9 cellular contexts compared by ENCODE assay signal in genomic region chr6:135537782-135538301, GRCh38. TPM values are rescaled to one million over a fixed set of nuclear protein-coding genes. Genes with fewer than 3 reads are reported as not detected.
A peak's percentile ranks its signal among the peaks of the same experiment; 100 is the strongest.
DNase-seq lines count a peak whose midpoint lies in the region; ATAC-seq, FAIRE-seq and TF ChIP-seq lines count a peak whose summit lies in the region.
"Had no signal": no experiment of that assay in that cellular context is flagged by ENCODE, and none has a peak within 500 bp of the region (broad histone marks: within the 10 kb centered on the region; RNA-seq: fewer than 3 reads in every experiment).

No MANE protein-coding gene starts in this region.

- no peak for ATAC-seq in HepG2
- ATAC-seq in HG03135 (IDR thresholded peaks at IDR 0.05; ENCODE audit: unreplicated experiment), result no peak

- no peaks in the 10 kb centered on the region for H3K27me3 ChIP-seq in SK-N-SH (ENCODE audit: insufficient read depth)
- no peaks in the 10 kb centered on the region for H3K27me3 ChIP-seq in HepG2 (ENCODE audit: control insufficient read depth in 1 of 2, insufficient read depth in 2 of 2, low read length in 2 of 2)
- H3K27me3 ChIP-seq in tibial artery, result no peaks in the 10 kb centered on the region
- H3K27me3 ChIP-seq: colonic mucosa had no signal

- no peak overlapping the region for H3K9ac ChIP-seq in SK-N-SH
- H3K9ac ChIP-seq in HepG2 (ENCODE audit: insufficient read depth, low read depth, low read length), result no peak overlapping the region

- TF ChIP-seq CTCF in SK-N-SH (IDR thresholded peaks at IDR 0.05) (no peak), HepG2 (CRISPR knock-in tag; IDR thresholded peaks at IDR 0.05) (no peak), tibial artery (IDR thresholded peaks at IDR 0.05) (no peak)

- H3K36me3 ChIP-seq in SK-N-SH (replicated peaks in 1 of 2; ENCODE audit: control insufficient read depth in 1 of 2, insufficient read depth in 2 of 2, low read length in 1 of 2) (no peaks in the 10 kb centered on the region), HepG2 (replicated peaks in 1 of 2; ENCODE audit: control insufficient read depth in 1 of 2, insufficient read depth in 2 of 2, low read length in 2 of 2) (no peaks in the 10 kb centered on the region), tibial artery (no peaks in the 10 kb centered on the region)
- H3K36me3 ChIP-seq: colonic mucosa had no signal

- TF ChIP-seq POLR2A in HepG2 (IDR thresholded peaks at IDR 0.05; ENCODE audit: insufficient read depth in 1 of 2, low read depth in 2 of 2, low read length in 2 of 2), result no peak

- BruUV-seq in HepG2 (replicated peaks; lab: Mats Ljungman, UMichigan), result no TSS peak

- TF ChIP-seq RAD21 in SK-N-SH (IDR thresholded peaks at IDR 0.05; ENCODE audit: low read length) (no peak), HepG2 (CRISPR knock-in tag; IDR thresholded peaks at IDR 0.05) (no peak)

- H3K9me3 ChIP-seq in SK-N-SH (no peaks in the 10 kb centered on the region), HepG2 (ENCODE audit: low read length) (no peaks in the 10 kb centered on the region), tibial artery (no peaks in the 10 kb centered on the region)
- H3K9me3 ChIP-seq: colonic mucosa had no signal

- H3K79me2 ChIP-seq in SK-N-SH (ENCODE audit: insufficient read depth) (no peaks in the 10 kb centered on the region), HepG2 (ENCODE audit: insufficient read depth, low read length) (no peaks in the 10 kb centered on the region)

- WGBS in SK-N-SH (ENCODE audit: low lambda C conversion rate), result 5% methylated on average over 2 of the region's 2 CpGs
- WGBS in HepG2 (ENCODE audit: low lambda C conversion rate), result 0% methylated on average over 2 of the region's 2 CpGs

- no peak overlapping the region for H3K4me3 ChIP-seq in SK-N-SH (ENCODE audit: low read depth in 2 of 2, low read length in 1 of 2)
- H3K4me3 ChIP-seq in skeletal muscle cell (ENCODE audit: low read depth, low read length), result no peak overlapping the region
- H3K4me3 ChIP-seq in HepG2 (replicated peaks in 1 of 3; ENCODE audit: insufficient read depth in 1 of 3, low read depth in 2 of 3, low read length in 3 of 3), result no peak overlapping the region
- H3K4me3 ChIP-seq in tibial artery, result no peak overlapping the region
- H3K4me3 ChIP-seq: colonic mucosa had no signal

- no peak for FAIRE-seq in HepG2 (lab: Jason Lieb, UNC)

- POLR2A ChIA-PET in SK-N-SH (lab: Yijun Ruan, JAX), result no interaction called here
- POLR2A ChIA-PET in HepG2 (lab: Yijun Ruan, JAX), result no interaction called here

- H3K4me1 ChIP-seq in SK-N-SH (ENCODE audit: control insufficient read depth in 1 of 2, insufficient read depth in 2 of 2, low read depth in 1 of 2, low read length in 1 of 2) (peaks cover 0 to 5% of the 10 kb centered on the region in 2 experiments; a peak in 2 of 4 replicates), HepG2 (ENCODE audit: insufficient read depth, low read length) (no peaks in the 10 kb centered on the region), tibial artery (peaks cover 0 to 10% (median 3%) of the 10 kb centered on the region in 4 donors)
- H3K4me1 ChIP-seq: colonic mucosa had no signal

- H4K20me1 ChIP-seq in SK-N-SH (ENCODE audit: insufficient read depth) (no peaks in the 10 kb centered on the region), HepG2 (ENCODE audit: insufficient read depth, low read length) (no peaks in the 10 kb centered on the region)

- H2AFZ ChIP-seq in SK-N-SH (ENCODE audit: low read depth) (no peak overlapping the region), HepG2 (ENCODE audit: low read length) (no peak overlapping the region)

- intact Hi-C loops in HepG2 (cut with micrococcal nuclease; ENCODE audit: unreplicated experiment), result loop anchor here (2.0 kb wide), 1 partner anchor 779 kb away; no protein-coding TSS in a partner anchor
- intact Hi-C loops in tibial artery (cut with DNase I; ENCODE audit: low total_unique reads), result loop anchor here (10.0 kb wide), 1 partner anchor 687 kb away; no protein-coding TSS in a partner anchor

- H3K27ac ChIP-seq in SK-N-SH (ENCODE audit: low read depth in 2 of 2, low read length in 1 of 2), result peak overlapping the region in 1 of 2 experiments; percentile 50; a peak in 2 of 4 replicates
- H3K27ac ChIP-seq in HepG2 (ENCODE audit: extremely low read length, insufficient read depth, low read length), result no peak overlapping the region
- H3K27ac ChIP-seq in tibial artery, result no peak overlapping the region
- H3K27ac ChIP-seq: colonic mucosa had no signal

- in situ Hi-C loops in HepG2 (cut with HindIII; ENCODE audit: extremely low pct_ligation_motif_present, low pct_unique_long_range_greater_than_20kb), result loop anchor here (5.0 to 25.0 kb wide), 4 partner anchors 217 to 774 kb away; no protein-coding TSS in a partner anchor

- H3F3A ChIP-seq in SK-N-SH (replicated peaks; ENCODE audit: insufficient read depth), result peaks cover 21% of the 10 kb centered on the region

- peak; percentile 85 for DNase-seq in EL
- no peak for DNase-seq in SK-N-SH
- DNase-seq in dermis microvascular lymphatic vessel endothelial cell (ENCODE audit: low read depth in 2 of 2), result peak; percentile 36 to 55
- DNase-seq in skeletal muscle cell (ENCODE audit: low read depth), result peak; percentile 58
- DNase-seq in HepG2 (ENCODE audit: low spot score), result no peak
- no peak for DNase-seq in NCI-H1048 (lab: John Stamatoyannopoulos, UW)
- no peak for DNase-seq in tibial artery
- DNase-seq: colonic mucosa had no signal

- TF ChIP-seq EP300 in SK-N-SH (IDR thresholded peaks at IDR 0.05; ENCODE audit: borderline replicate concordance in 1 of 2, low read depth in 1 of 2, low read length in 1 of 2), result peak in 1 of 2 experiments; percentile 38; a peak in 1 of 4 replicates
- no peak for TF ChIP-seq EP300 in HepG2 (IDR thresholded peaks at IDR 0.05; ENCODE audit: low read depth in 2 of 2, low read length in 2 of 2)
- TF ChIP-seq EP300 in HepG2 (CRISPR knock-in tag; IDR thresholded peaks at IDR 0.05; ENCODE audit: borderline replicate concordance), result no peak

- H3K4me2 ChIP-seq in SK-N-SH (no peak overlapping the region), HepG2 (ENCODE audit: low read depth, low read length) (no peak overlapping the region)

- CTCF ChIA-PET in SK-N-SH (lab: Yijun Ruan, JAX), result interaction anchor here (1.5 to 2.8 kb wide), 2 partner anchors 372 to 689 kb away, joined by 6 to 12 read pairs; no protein-coding TSS in a partner anchor
- CTCF ChIA-PET in HepG2 (lab: Yijun Ruan, JAX; ENCODE audit: low intra/inter-chr PET ratio, low total read pairs), result interaction anchor here (2.8 kb wide), 1 partner anchor 688 kb away, joined by 16 read pairs; no protein-coding TSS in a partner anchor

- H3K9me2 ChIP-seq in SK-N-SH, result no peaks in the 10 kb centered on the region

TF ChIP-seq in SK-N-SH, 30 proteins besides CTCF, POLR2A, EP300 and RAD21 (continues in another document):
- no peak for TF ChIP-seq TAF1 (IDR thresholded peaks at IDR 0.05; ENCODE audit: borderline replicate concordance, low read depth, low read length)
- TF ChIP-seq FOXJ3 (CRISPR knock-in tag; IDR thresholded peaks at IDR 0.05), result no peak
- TF ChIP-seq NRF1 (IDR thresholded peaks at IDR 0.05; ENCODE audit: low read depth, low read length), result no peak
- TF ChIP-seq NFIC (IDR thresholded peaks at IDR 0.05; ENCODE audit: borderline replicate concordance), result 0 out of 2 replicates have a peak, but pooled peaks have one; percentile 10
- TF ChIP-seq TEAD4 (IDR thresholded peaks at IDR 0.05; ENCODE audit: borderline replicate concordance, insufficient read depth), result 0 out of 2 replicates have a peak, but pooled peaks have one; percentile 27
- TF ChIP-seq FOSL2 (IDR thresholded peaks at IDR 0.05; ENCODE audit: borderline replicate concordance, low read depth), result peak; percentile 89
- no peak for TF ChIP-seq FOXM1 (IDR thresholded peaks at IDR 0.05; ENCODE audit: low read depth)

TF ChIP-seq in HepG2, 621 proteins besides CTCF, POLR2A, EP300 and RAD21 (continues in another document):
- TF ChIP-seq HOMEZ (CRISPR knock-in tag; IDR thresholded peaks at IDR 0.05; ENCODE audit: low read depth) (no peak), BRD4 (CRISPR knock-in tag; IDR thresholded peaks at IDR 0.05) (no peak)

RNA-seq across cellular contexts. Expression of gene AHI1, which starts 40.3 kb away (rescaled TPM):
- polyA plus RNA-seq in SK-N-SH (2012; rRNA removed), result 7.3 and 11.9 TPM in 2 replicates
- polyA plus RNA-seq in SK-N-SH (2012; cell fraction: cytosol; rRNA removed), result 5.1 and 6.0 TPM in 2 replicates
- polyA plus RNA-seq in SK-N-SH (2012; cell fraction: nucleus; rRNA removed), result 20.6 and 42.5 TPM in 2 replicates
- 5.6 and 8.3 TPM in 2 replicates for total RNA-seq in dermis microvascular lymphatic vessel endothelial cell
- total RNA-seq in HepG2 (2016; rRNA removed; fragmentation: Illumina TruSeq; extraction: Trizol), result 18.0 and 18.6 TPM in 2 replicates
- 5.5 and 6.3 TPM in 2 replicates for total RNA-seq in HepG2 (2016; cell fraction: cytosol; rRNA removed; fragmentation: Illumina TruSeq; extraction: Trizol; ENCODE audit: low read depth)
- total RNA-seq in HepG2 (2016; cell fraction: insoluble cytoplasmic fraction; rRNA removed; fragmentation: Illumina TruSeq; extraction: Trizol), result 16.8 and 18.8 TPM in 2 replicates
- total RNA-seq in HepG2 (2016; cell fraction: membrane; rRNA removed; fragmentation: Illumina TruSeq; extraction: Trizol), result 5.9 and 9.1 TPM in 2 replicates
- 57.4 and 61.1 TPM in 2 replicates for total RNA-seq in HepG2 (2016; cell fraction: nucleus; rRNA removed; fragmentation: Illumina TruSeq; extraction: Trizol)
- 4.0 and 7.2 TPM in 2 replicates for polyA plus RNA-seq in HepG2 (2011; rRNA removed)
- 1.9 and 2.0 TPM in 2 replicates for polyA plus RNA-seq in HepG2 (2011; cell fraction: cytosol; rRNA removed)
- 7.2 and 7.6 TPM in 2 replicates for polyA plus RNA-seq in HepG2 (2011; cell fraction: nucleus; rRNA removed)
- polyA plus RNA-seq in HepG2 (2012), result 3.9 and 4.6 TPM in 2 replicates
- 0.74 and 0.96 TPM in 2 replicates for polyA plus RNA-seq in HepG2 (2016; cell fraction: cytosol; fragmentation: Illumina TruSeq; extraction: Trizol; ENCODE audit: low read depth)
- polyA plus RNA-seq in HepG2 (2016; cell fraction: insoluble cytoplasmic fraction; fragmentation: Illumina TruSeq; extraction: Trizol; ENCODE audit: low read depth), result 10.6 and 12.4 TPM in 2 replicates
- 2.4 and 2.6 TPM in 2 replicates for polyA plus RNA-seq in HepG2 (2016; cell fraction: membrane; fragmentation: Illumina TruSeq; extraction: Trizol; ENCODE audit: low read depth)
- polyA plus RNA-seq in HepG2 (2016; cell fraction: nucleus; fragmentation: Illumina TruSeq; extraction: Trizol; ENCODE audit: insufficient read depth, low read depth), result 23.1 and 29.2 TPM in 2 replicates
- 5.7 and 10.3 TPM in 2 replicates for polyA minus RNA-seq in HepG2 (2011; rRNA and poly(A)+ RNA removed; ENCODE audit: low replicate concordance)
- 3.2 and 4.3 TPM in 2 replicates for polyA minus RNA-seq in HepG2 (2011; cell fraction: cytosol; rRNA and poly(A)+ RNA removed)
- polyA minus RNA-seq in HepG2 (2011; cell fraction: nucleus; rRNA and poly(A)+ RNA removed), result 71.8 and 82.2 TPM in 2 replicates

Comparison
In these comparisons a context has a peak if more than half of its experiments do, and no peak if none do; other contexts are left out.
1. DNase-seq: peak in EL (single experiment), dermis microvascular lymphatic vessel endothelial cell (2 of 2) and skeletal muscle cell (single experiment); none in SK-N-SH (single experiment), HepG2 (single experiment), NCI-H1048 (single experiment) and tibial artery (0 of 2).